27 cellular contexts compared by ENCODE assay signal in the genomic region with DNA sequence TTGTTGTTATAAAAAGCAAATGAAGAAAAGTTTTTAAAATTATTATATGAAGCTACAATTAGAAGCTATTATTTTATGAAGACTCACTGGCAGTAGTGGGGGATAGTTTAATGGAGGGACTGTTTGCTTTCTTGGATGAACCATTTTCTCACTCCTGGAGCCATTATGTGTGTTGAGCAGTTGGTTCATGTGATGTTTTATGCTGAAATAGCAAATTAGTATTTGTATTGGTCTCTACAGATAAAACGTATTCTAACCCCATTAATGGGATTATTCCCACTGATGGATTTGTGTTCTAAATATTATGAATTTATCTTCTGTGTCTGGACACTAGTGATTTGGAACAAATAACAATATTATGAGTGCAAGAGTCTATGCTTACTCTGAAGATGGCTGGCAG.
"Had no signal": no experiment of that assay in that cellular context is flagged by ENCODE, and none has a peak within 500 bp of the region (broad histone marks: within the 10 kb centered on the region; RNA-seq: fewer than 3 reads in every experiment).

No MANE protein-coding gene starts in this region.

- ATAC-seq: stimulated activated effector memory CD8-positive, alpha-beta T cell treated with anti-CD3 and anti-CD28 coated beads, Interleukin-12 subunit alpha, Interleukin-12 subunit beta, amount 100 ng/mL, for 72 hours; stimulated activated memory B cell treated with anti-CD40 and anti-IgM and Interleukin-4, amounts not matched to agents 10 μg/mL and 1 μg/mL and 100 μg/mL, for 72 hours; stimulated activated naive B cell treated with anti-CD40 and anti-IgM and Interleukin-4, amounts not matched to agents 10 μg/mL and 1 μg/mL and 100 μg/mL, for 72 hours; stimulated activated naive CD8-positive, alpha-beta T cell treated with anti-CD3 and anti-CD28 coated beads, Interleukin-15, amount 100 ng/mL, for 72 hours; stimulated activated naive CD8-positive, alpha-beta T cell treated with anti-CD3 and anti-CD28 coated beads, Interleukin-15, Interleukin-2, amounts not matched to agents 100 U/mL and 50 U/mL, for 24 hours; upper lobe of right lung had no signal

- FAIRE-seq: urothelium cell line had no signal

- H3K4me3 ChIP-seq: stomach, suprapubic skin, testis, thoracic aorta, thyroid gland, tibial artery, tibial nerve, transverse colon, upper lobe of left lung, upper lobe of right lung, uterus, vagina had no signal

- DNase-seq: stimulated activated CD4-positive, alpha-beta T cell treated with anti-CD3 and anti-CD28 coated beads, Interleukin-2, amount 100 ng/mL, for 48 hours; stimulated activated CD4-positive, alpha-beta T cell treated with anti-CD3 and anti-CD28 coated beads, Interleukin-4, amount 100 ng/mL, for 1 hour; stimulated activated CD4-positive, alpha-beta T cell treated with anti-CD3 and anti-CD28 coated beads, Interleukin-4, amount 100 ng/mL, for 24 hours; stimulated activated CD4-positive, alpha-beta T cell treated with anti-CD3 and anti-CD28 coated beads, Interleukin-4, amount 100 ng/mL, for 4 hours; stimulated activated CD8-positive, alpha-beta memory T cell treated with anti-CD3 and anti-CD28 coated beads, Interleukin-4, amount 100 ng/mL, for 48 hours; stimulated activated naive B cell treated with anti-CD40 and anti-IgM and Interleukin-4, amounts not matched to agents 10 μg/mL and 1 μg/mL and 100 μg/mL, for 72 hours; stimulated activated naive CD4-positive, alpha-beta T cell; stimulated activated naive CD4-positive, alpha-beta T cell treated with Interleukin-2 at 50 U/mL for 16 hours; stimulated activated naive CD8-positive, alpha-beta T cell treated with anti-CD3 and anti-CD28 coated beads, Interleukin-15, amount 100 ng/mL, for 72 hours; stimulated activated naive CD8-positive, alpha-beta T cell treated with anti-CD3 and anti-CD28 coated beads, Interleukin-15, Interleukin-2, amounts not matched to agents 100 U/mL and 50 U/mL, for 24 hours; stomach; substantia nigra; testis; thyroid gland; tibial artery; transverse colon; trophoblast cell; upper lobe of left lung; upper lobe of right lung; uterus had no signal

- H3K9me3 ChIP-seq: stomach, suprapubic skin, testis, thoracic aorta, thyroid gland, tibial artery, transverse colon, upper lobe of left lung, upper lobe of right lung, uterus, vagina had no signal

- H3K36me3 ChIP-seq: stomach, suprapubic skin, thoracic aorta, thyroid gland, tibial artery, tibial nerve, transverse colon, upper lobe of left lung, upper lobe of right lung, uterus, vagina had no signal

- H3K4me1 ChIP-seq: stomach, suprapubic skin, testis, thyroid gland, tibial artery, tibial nerve, transverse colon, upper lobe of left lung, upper lobe of right lung, uterus, vagina had no signal

- H3K27ac ChIP-seq: stomach, suprapubic skin, testis, thoracic aorta, thyroid gland, tibial artery, tibial nerve, transverse colon, upper lobe of left lung, upper lobe of right lung, uterus, vagina had no signal

- H3K27me3 ChIP-seq: stomach, suprapubic skin, testis, thyroid gland, tibial artery, tibial nerve, transverse colon, upper lobe of left lung, upper lobe of right lung, vagina had no signal
